ENCODE assay signal across 21 cellular contexts in genomic region chr14:101727611-101728010, GRCh38.
"Had no signal": no experiment of that assay in that cellular context is flagged by ENCODE, and none has a peak within 500 bp of the region (broad histone marks: within the 10 kb centered on the region; RNA-seq: fewer than 3 reads in every experiment).

No MANE protein-coding gene starts in this region.

- H3K9me3 ChIP-seq: esophagus squamous epithelium, gastrocnemius medialis, ovary, SK-N-SH, upper lobe of left lung had no signal

- H3K27me3 ChIP-seq: esophagus squamous epithelium, gastrocnemius medialis, neural progenitor cell, ovary, upper lobe of left lung had no signal

- H3K36me3 Mint-ChIP-seq: brain, memory B cell, neural progenitor cell had no signal

- H3K4me3 Mint-ChIP-seq: activated CD4-positive, alpha-beta T cell treated with anti-CD3 and anti-CD28 coated beads for 36 hours; activated naive CD4-positive, alpha-beta T cell treated with anti-CD3 and anti-CD28 coated beads for 36 hours; brain; memory B cell; neural progenitor cell had no signal

- H3K27me3 Mint-ChIP-seq: activated CD4-positive, alpha-beta T cell treated with anti-CD3 and anti-CD28 coated beads for 36 hours had no signal

- H3K27ac Mint-ChIP-seq: activated CD4-positive, alpha-beta T cell treated with anti-CD3 and anti-CD28 coated beads for 36 hours; activated naive CD4-positive, alpha-beta T cell treated with anti-CD3 and anti-CD28 coated beads for 36 hours; brain; memory B cell had no signal

- H3K36me3 ChIP-seq: esophagus squamous epithelium, gastrocnemius medialis, neural progenitor cell, ovary, upper lobe of left lung had no signal

- H3K4me3 ChIP-seq: esophagus squamous epithelium, gastrocnemius medialis, neural progenitor cell, ovary, upper lobe of left lung had no signal

- FAIRE-seq: colon, islet of Langerhans had no signal

- DNase-seq: activated CD4-positive, alpha-beta T cell treated with anti-CD3 and anti-CD28 coated beads for 36 hours; activated CD4-positive, alpha-beta T cell treated with anti-CD3 and anti-CD28 coated beads, Interleukin-2, amount 50 U/mL, for 4 hours; activated naive CD4-positive, alpha-beta T cell treated with anti-CD3 and anti-CD28 coated beads for 36 hours; aorta; caudate nucleus; esophagus squamous epithelium; gastrocnemius medialis; hippocampal formation; left cardiac atrium; ovary; right cardiac atrium; SK-N-SH; stimulated activated CD4-positive, alpha-beta T cell treated with anti-CD3 and anti-CD28 coated beads, Interleukin-4, amount 100 ng/mL, for 4 hours; stimulated activated naive CD8-positive, alpha-beta T cell treated with anti-CD3 and anti-CD28 coated beads, Interleukin-15, Interleukin-2, amounts not matched to agents 100 U/mL and 50 U/mL, for 24 hours; T-helper 9 cell had no signal

- H3K4me1 ChIP-seq: gastrocnemius medialis had no signal

- ATAC-seq: activated CD4-positive, alpha-beta T cell treated with anti-CD3 and anti-CD28 coated beads for 36 hours; gastrocnemius medialis; left cardiac atrium; right cardiac atrium; stimulated activated naive CD8-positive, alpha-beta T cell treated with anti-CD3 and anti-CD28 coated beads, Interleukin-15, Interleukin-2, amounts not matched to agents 100 U/mL and 50 U/mL, for 24 hours had no signal

- H3K27ac ChIP-seq: esophagus squamous epithelium, gastrocnemius medialis, neural progenitor cell, ovary, upper lobe of left lung had no signal

- H3K9me3 Mint-ChIP-seq: memory B cell had no signal
